Comparison of ENCODE assay signal across 16 cellular contexts in the genomic region with DNA sequence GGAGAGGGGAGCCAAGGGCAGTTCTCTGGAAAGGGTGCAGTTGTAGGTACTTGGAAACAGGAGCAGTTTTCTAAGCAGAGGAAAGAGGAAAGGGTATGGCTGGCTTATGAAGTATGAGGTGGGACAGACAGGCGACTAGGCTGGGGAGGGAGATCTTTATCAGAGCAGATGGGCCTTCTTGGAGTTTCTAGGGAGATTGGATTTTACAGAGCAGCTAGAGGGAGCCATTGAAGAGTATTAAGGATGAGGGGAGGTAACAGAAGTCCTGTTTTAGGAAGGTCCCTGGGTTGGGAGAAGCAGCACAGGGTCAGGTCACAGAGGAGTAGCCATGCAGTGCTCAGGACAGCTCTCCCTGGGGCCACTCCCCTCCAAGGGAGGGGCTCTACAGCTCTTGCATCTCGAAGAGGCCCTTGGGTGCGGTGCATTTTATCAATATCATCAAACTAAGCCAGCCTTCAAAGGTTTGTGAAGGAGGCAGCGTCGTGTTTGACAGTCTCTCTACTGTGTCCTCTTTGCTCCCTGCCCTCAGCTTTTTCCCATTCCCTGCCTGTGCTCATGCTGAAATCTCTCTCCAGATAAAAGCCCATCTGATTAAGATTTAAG.
DNase-seq lines count a peak whose midpoint lies in the region; ATAC-seq and TF ChIP-seq lines count a peak whose summit lies in the region.
"Had no signal": no experiment of that assay in that cellular context is flagged by ENCODE, and none has a peak within 500 bp of the region (broad histone marks: within the 10 kb centered on the region; RNA-seq: fewer than 3 reads in every experiment).

No MANE protein-coding gene starts in this region.

- no peak overlapping the region for H4K91ac ChIP-seq in trophoblast cell (ENCODE audit: low read depth, low read length)

- POLR2A ChIA-PET in CD8-positive, alpha-beta T cell (lab: Charles Lee) = no interaction called here

- no peaks in the 10 kb centered on the region for H3K36me3 ChIP-seq in CD8-positive, alpha-beta T cell (ENCODE audit: insufficient read depth, low read length)
- no peaks in the 10 kb centered on the region for H3K36me3 ChIP-seq in trophoblast cell (ENCODE audit: control insufficient read depth in 1 of 2, insufficient read depth in 2 of 2, low read length in 2 of 2)

- H3K9ac ChIP-seq in trophoblast cell (ENCODE audit: low read length) = no peak overlapping the region
- H3K9ac ChIP-seq: parathyroid adenoma, SK-N-SH had no signal

- H3K4me2 ChIP-seq in trophoblast cell (ENCODE audit: low read length) = no peak overlapping the region
- H3K4me2 ChIP-seq: SK-N-SH had no signal

- H3K36me3 Mint-ChIP-seq in CD8-positive, alpha-beta T cell = no peaks in the 10 kb centered on the region

- no peak overlapping the region for H2BK5ac ChIP-seq in trophoblast cell (ENCODE audit: low read depth, low read length, poor library complexity)

- H3K4ac ChIP-seq in trophoblast cell (ENCODE audit: low read depth, low read length) = no peak overlapping the region

- H3K27ac Mint-ChIP-seq in CD8-positive, alpha-beta T cell = peak overlapping the region; percentile 20
- H3K27ac Mint-ChIP-seq: activated CD4-positive, alpha-beta memory T cell treated with anti-CD3 and anti-CD28 coated beads, Interleukin-2, amount 10 ng/mL, durations not matched to agents 7 days and 5 days; activated naive CD8-positive, alpha-beta T cell treated with anti-CD3 and anti-CD28 coated beads, Interleukin-2, amount 50 U/mL, for 24 hours had no signal

- H4K8ac ChIP-seq in trophoblast cell (ENCODE audit: low read depth, low read length) = no peak overlapping the region

- H3K79me2 ChIP-seq in trophoblast cell (ENCODE audit: control insufficient read depth, insufficient read depth, low read length, poor library complexity) = no peaks in the 10 kb centered on the region

- H2BK120ac ChIP-seq in trophoblast cell (ENCODE audit: insufficient read depth, low read length, poor library complexity) = no peak overlapping the region

- H3K14ac ChIP-seq in trophoblast cell (ENCODE audit: low read length) = no peak overlapping the region

- H3K27me3 ChIP-seq in CD8-positive, alpha-beta T cell (ENCODE audit: insufficient read depth, low read length) = no peaks in the 10 kb centered on the region
- no peaks in the 10 kb centered on the region for H3K27me3 ChIP-seq in trophoblast cell (ENCODE audit: insufficient read depth, low read length)

- no peak overlapping the region for H3K4me3 Mint-ChIP-seq in CD8-positive, alpha-beta T cell
- H3K4me3 Mint-ChIP-seq: activated CD4-positive, alpha-beta memory T cell treated with anti-CD3 and anti-CD28 coated beads, Interleukin-2, amount 10 ng/mL, durations not matched to agents 7 days and 5 days; activated naive CD8-positive, alpha-beta T cell treated with anti-CD3 and anti-CD28 coated beads, Interleukin-2, amount 50 U/mL, for 24 hours had no signal

- no peak for ATAC-seq in CD8-positive, alpha-beta T cell
- ATAC-seq: activated naive CD8-positive, alpha-beta T cell treated with anti-CD3 and anti-CD28 coated beads, Interleukin-2, amount 50 U/mL, for 24 hours; mucosa of descending colon had no signal

- intact Hi-C loops in CD8-positive, alpha-beta T cell (cut with DNase I, micrococcal nuclease) = no loop called here

- no peaks in the 10 kb centered on the region for H3K27me3 Mint-ChIP-seq in CD8-positive, alpha-beta T cell (ENCODE audit: low read depth)
- H3K27me3 Mint-ChIP-seq: activated CD4-positive, alpha-beta memory T cell treated with anti-CD3 and anti-CD28 coated beads, Interleukin-2, amount 10 ng/mL, durations not matched to agents 7 days and 5 days had no signal

- no peak overlapping the region for H3K18ac ChIP-seq in trophoblast cell (ENCODE audit: low read length)

- H2BK12ac ChIP-seq in trophoblast cell (ENCODE audit: low read length) = no peak overlapping the region

- H2AK5ac ChIP-seq in trophoblast cell (ENCODE audit: low read length) = no peak overlapping the region

- CTCF ChIA-PET in CD8-positive, alpha-beta T cell (lab: Charles Lee) = no interaction called here

- no peaks in the 10 kb centered on the region for H3K9me3 ChIP-seq in CD8-positive, alpha-beta T cell (ENCODE audit: low read length)
- no peaks in the 10 kb centered on the region for H3K9me3 ChIP-seq in trophoblast cell (ENCODE audit: insufficient read depth, low read depth, low read length)
- H3K9me3 ChIP-seq: mucosa of descending colon, SK-N-SH had no signal

- H3K23ac ChIP-seq in trophoblast cell (ENCODE audit: low read length) = no peak overlapping the region

- no peak overlapping the region for H2AFZ ChIP-seq in trophoblast cell (ENCODE audit: insufficient read depth, low read length, poor library complexity)
- H2AFZ ChIP-seq: parathyroid adenoma had no signal

- H3K79me1 ChIP-seq in trophoblast cell (ENCODE audit: low read length) = no peaks in the 10 kb centered on the region

- H3K9me3 Mint-ChIP-seq in CD8-positive, alpha-beta T cell = no peaks in the 10 kb centered on the region
- H3K9me3 Mint-ChIP-seq: activated CD4-positive, alpha-beta memory T cell treated with anti-CD3 and anti-CD28 coated beads, Interleukin-2, amount 10 ng/mL, durations not matched to agents 7 days and 5 days; activated naive CD8-positive, alpha-beta T cell treated with anti-CD3 and anti-CD28 coated beads, Interleukin-2, amount 50 U/mL, for 24 hours had no signal

- no peak overlapping the region for H3K4me3 ChIP-seq in CD8-positive, alpha-beta T cell (ENCODE audit: low read depth, low read length)
- H3K4me3 ChIP-seq in LNCaP clone FGC (ENCODE audit: low read depth, low read length) = no peak overlapping the region
- no peak overlapping the region for H3K4me3 ChIP-seq in epithelial cell of proximal tubule (ENCODE audit: low read depth, low read length)
- H3K4me3 ChIP-seq in trophoblast cell (ENCODE audit: low read depth, low read length) = no peak overlapping the region
- H3K4me3 ChIP-seq: mucosa of descending colon had no signal

- no CpG with 5 or more reads among the region's 5 CpGs for WGBS in trophoblast cell (ENCODE audit: extremely low coverage, insufficient coverage, insufficient read length)

- peaks cover 10% of the 10 kb centered on the region for H3K4me1 Mint-ChIP-seq in CD8-positive, alpha-beta T cell (ENCODE audit: low read depth)

- TF ChIP-seq CTCF in CD8-positive, alpha-beta T cell (IDR thresholded peaks at IDR 0.05) = no peak
- TF ChIP-seq CTCF in LNCaP clone FGC (IDR thresholded peaks at IDR 0.05; ENCODE audit: control insufficient read depth, extremely low read depth, insufficient read depth) (0 out of 2 replicates have a peak, but pooled peaks have one; percentile 11), epithelial cell of proximal tubule (conservative IDR thresholded peaks at IDR 0.05; ENCODE audit: low read depth, low read length) (peak; percentile 7)

- peaks cover 11% of the 10 kb centered on the region for H3K4me1 ChIP-seq in CD8-positive, alpha-beta T cell (ENCODE audit: insufficient read depth, low read length)
- peaks cover 6 to 18% of the 10 kb centered on the region in 2 experiments for H3K4me1 ChIP-seq in trophoblast cell (ENCODE audit: control insufficient read depth in 1 of 2, insufficient read depth in 2 of 2, low read length in 2 of 2)

- H4K12ac ChIP-seq in trophoblast cell (ENCODE audit: low read depth, low read length) = no peak overlapping the region

- H3K27ac ChIP-seq in CD8-positive, alpha-beta T cell (ENCODE audit: low read depth, low read length) = no peak overlapping the region
- H3K27ac ChIP-seq in trophoblast cell (ENCODE audit: low read depth, low read length) = peak overlapping the region; percentile 31
- H3K27ac ChIP-seq: parathyroid adenoma had no signal

- DNase-seq in CD8-positive, alpha-beta T cell = no peak
- DNase-seq in LNCaP clone FGC (ENCODE audit: low read depth) (no peak), epithelial cell of proximal tubule (ENCODE audit: low read depth) (no peak), trophoblast cell (peak; percentile 17 to 67), DMS153 treated with DMSO at 0.1 percent for 48 hours (lab: John Stamatoyannopoulos, UW; ENCODE audit: unreplicated experiment) (no peak), superior temporal gyrus (ENCODE audit: extremely low spot score) (no peak), OCI-M1 (lab: John Stamatoyannopoulos, UW) (no peak)
- DNase-seq: activated CD4-positive, alpha-beta memory T cell treated with anti-CD3 and anti-CD28 coated beads, Interleukin-2, amount 10 ng/mL, durations not matched to agents 7 days and 5 days; activated naive CD8-positive, alpha-beta T cell treated with anti-CD3 and anti-CD28 coated beads, Interleukin-2, amount 50 U/mL, for 24 hours; effector memory CD4-positive, alpha-beta T cell; GF-D8; mucosa of descending colon; NCI-H1436; NCI-H446 treated with DMSO at 0.1 percent for 48 hours; SK-N-SH had no signal

Comparison
In these comparisons a context has a peak if more than half of its experiments do, and no peak if none do; other contexts are left out.
1. DNase-seq: peak in trophoblast cell (2 of 2); none in CD8-positive, alpha-beta T cell (0 of 7), LNCaP clone FGC (single experiment), epithelial cell of proximal tubule (single experiment), DMS153 treated with DMSO at 0.1 percent for 48 hours (single experiment), superior temporal gyrus (single experiment) and OCI-M1 (single experiment).